Comparison of ENCODE assay signal across 11 cellular contexts in genomic region chr1:174786760-174787159, GRCh38.
DNase-seq lines count a peak whose midpoint lies in the region; ATAC-seq, FAIRE-seq and TF ChIP-seq lines count a peak whose summit lies in the region.
"Had no signal": no experiment of that assay in that cellular context is flagged by ENCODE, and none has a peak within 500 bp of the region (broad histone marks: within the 10 kb centered on the region; RNA-seq: fewer than 3 reads in every experiment).

No MANE protein-coding gene starts in this region.

- peak; percentile 60 for ATAC-seq in HG02678 (IDR thresholded peaks at IDR 0.05; ENCODE audit: unreplicated experiment)
- ATAC-seq in HG03460 (IDR thresholded peaks at IDR 0.05; ENCODE audit: unreplicated experiment): peak; percentile 53
- ATAC-seq in left colon: no peak

- DNase-seq in GM12891 (ENCODE audit: insufficient read length, low spot score): peak; percentile 32
- peak; percentile 31 for DNase-seq in GM19240 (ENCODE audit: insufficient read length, low spot score)
- no peak for DNase-seq in transverse colon
- no peak for DNase-seq in left colon
- DNase-seq in activated CD4-positive, alpha-beta T cell treated with anti-CD3 and anti-CD28 coated beads for 1 hour: no peak
- DNase-seq in right atrium auricular region (ENCODE audit: low spot score): no peak
- DNase-seq: caudate nucleus, Kasumi-1, NCI-H226 had no signal

- intact Hi-C loops in transverse colon (cut with DNase I; ENCODE audit: low total_unique reads) (no loop called here), left colon (cut with DNase I, micrococcal nuclease) (no loop called here)

- FAIRE-seq in GM12891 (lab: Jason Lieb, UNC): peak; percentile 77

- no peak for TF ChIP-seq POLR2A in GM12891 (IDR thresholded peaks at IDR 0.05; ENCODE audit: low read depth, low read length)
- TF ChIP-seq POLR2A in transverse colon (IDR thresholded peaks at IDR 0.05): no peak

- TF ChIP-seq EP300 in transverse colon (IDR thresholded peaks at IDR 0.05; ENCODE audit: low read depth): no peak

- TF ChIP-seq CTCF in transverse colon (IDR thresholded peaks at IDR 0.05) (no peak), right atrium auricular region (IDR thresholded peaks at IDR 0.05) (no peak)

- H3K9me3 ChIP-seq in transverse colon (no peaks in the 10 kb centered on the region), right atrium auricular region (no peaks in the 10 kb centered on the region)

- in situ Hi-C loops in transverse colon (cut with MboI; ENCODE audit: low pct_ligation_motif_present in 1 of 4, low pct_unique_long_range_greater_than_20kb in 1 of 4, low sequenced_read_pairs in 3 of 4): no loop called here

- H3K36me3 ChIP-seq in transverse colon: peaks cover 0 to 3% (median 0%) of the 10 kb centered on the region in 4 donors
- no peaks in the 10 kb centered on the region for H3K36me3 ChIP-seq in right atrium auricular region

- WGBS in transverse colon (ENCODE audit: low coverage in 1 of 2), 2 donors: 75 to 79% methylated on average over 4 of the region's 4 CpGs

- H3K27me3 ChIP-seq in transverse colon: no peaks in the 10 kb centered on the region
- H3K27me3 ChIP-seq in right atrium auricular region: no peaks in the 10 kb centered on the region

- H3K4me3 ChIP-seq in transverse colon (no peak overlapping the region), right atrium auricular region (no peak overlapping the region)

- H3K27ac ChIP-seq in transverse colon: no peak overlapping the region
- no peak overlapping the region for H3K27ac ChIP-seq in right atrium auricular region

- no peaks in the 10 kb centered on the region for H3K4me1 ChIP-seq in transverse colon
- H3K4me1 ChIP-seq in right atrium auricular region: no peaks in the 10 kb centered on the region

TF ChIP-seq in GM12891, 5 proteins besides CTCF, POLR2A, EP300 and RAD21:
- TF ChIP-seq POLR2AphosphoS5 (IDR thresholded peaks at IDR 0.05; ENCODE audit: low read depth, low read length) (no peak), SPI1 (IDR thresholded peaks at IDR 0.05; ENCODE audit: low read depth, low read length) (peak; percentile 19; the same call in 1 of the 2 replicates), POU2F2 (IDR thresholded peaks at IDR 0.05; ENCODE audit: low read depth, low read length) (0 out of 2 replicates have a peak, but pooled peaks have one; percentile 27)
TF ChIP-seq in GM12891: peak in this region for 2.

Comparison
In these comparisons a context has a peak if more than half of its experiments do, and no peak if none do; other contexts are left out.
1. DNase-seq: peak in GM12891 (single experiment) and GM19240 (single experiment); none in transverse colon (single experiment), left colon (0 of 2), activated CD4-positive, alpha-beta T cell treated with anti-CD3 and anti-CD28 coated beads for 1 hour (single experiment) and right atrium auricular region (single experiment).